1 cellular context compared by ENCODE assay signal in genomic region chr3:50616003-50616769, GRCh38.
TF ChIP-seq lines count a peak whose summit lies in the region.

No MANE protein-coding gene starts in this region.

TF ChIP-seq in HepG2, 621 proteins besides CTCF, POLR2A, EP300 and RAD21 (continued from another document and continues in another):
- TF ChIP-seq MAX (IDR thresholded peaks at IDR 0.05) (peak; percentile 4; the same call in 1 of the 2 replicates), ZBTB2 (CRISPR knock-in tag; IDR thresholded peaks at IDR 0.05; ENCODE audit: low read depth) (no peak), NFE2L2 (IDR thresholded peaks at IDR 0.05; ENCODE audit: low read length) (no peak), ZNF569 (CRISPR knock-in tag; IDR thresholded peaks at IDR 0.05; ENCODE audit: borderline replicate concordance) (no peak), PRDM10 (CRISPR knock-in tag; IDR thresholded peaks at IDR 0.05; ENCODE audit: low read depth) (no peak), PHF20 (CRISPR knock-in tag; IDR thresholded peaks at IDR 0.05) (0 out of 2 replicates have a peak, but pooled peaks have one; percentile 21), ZNF414 (CRISPR knock-in tag; IDR thresholded peaks at IDR 0.05) (no peak), SKIL (CRISPR knock-in tag; IDR thresholded peaks at IDR 0.05; ENCODE audit: borderline replicate concordance) (no peak), IRX3 (CRISPR knock-in tag; IDR thresholded peaks at IDR 0.05; ENCODE audit: borderline replicate concordance, low read depth) (no peak), ZBTB4 (CRISPR knock-in tag; IDR thresholded peaks at IDR 0.05; ENCODE audit: borderline replicate concordance) (no peak), RAD51 (IDR thresholded peaks at IDR 0.05; ENCODE audit: borderline replicate concordance) (no peak), TERF1 (CRISPR knock-in tag; IDR thresholded peaks at IDR 0.05) (no peak), CCDC6 (CRISPR knock-in tag; IDR thresholded peaks at IDR 0.05) (no peak; the same call in 1 of the 2 replicates), SIN3B (IDR thresholded peaks at IDR 0.05; ENCODE audit: low read length) (no peak), RNF219 (CRISPR knock-in tag; IDR thresholded peaks at IDR 0.05) (no peak), BCL3 (CRISPR knock-in tag; IDR thresholded peaks at IDR 0.05) (no peak), KMT2A (CRISPR knock-in tag; IDR thresholded peaks at IDR 0.05) (0 out of 2 replicates have a peak, but pooled peaks have one; percentile 32), ZNF629 (CRISPR knock-in tag; conservative IDR thresholded peaks at IDR 0.05) (no peak), HOMEZ (CRISPR knock-in tag; IDR thresholded peaks at IDR 0.05; ENCODE audit: low read depth) (no peak), SRSF1 (optimal IDR thresholded peaks at IDR 0.05; ENCODE audit: low read depth, low read length) (no peak), ZNF552 (CRISPR knock-in tag; IDR thresholded peaks at IDR 0.05; ENCODE audit: borderline replicate concordance) (no peak), SIN3A (IDR thresholded peaks at IDR 0.05; ENCODE audit: borderline replicate concordance, low read depth, low read length) (no peak), ZKSCAN8 (CRISPR knock-in tag; IDR thresholded peaks at IDR 0.05; ENCODE audit: borderline replicate concordance) (0 out of 2 replicates have a peak, but pooled peaks have one; percentile 18), ZMAT3 (CRISPR knock-in tag; conservative IDR thresholded peaks at IDR 0.05) (no peak), ZNF17 (CRISPR knock-in tag; IDR thresholded peaks at IDR 0.05) (no peak), ZNF574 (CRISPR knock-in tag; IDR thresholded peaks at IDR 0.05) (peak; percentile 42; the same call in 1 of the 2 replicates), ZNF782 (CRISPR knock-in tag; IDR thresholded peaks at IDR 0.05; ENCODE audit: borderline replicate concordance) (no peak), ZNF607 (CRISPR knock-in tag; IDR thresholded peaks at IDR 0.05; ENCODE audit: borderline replicate concordance) (no peak), ZZZ3 (CRISPR knock-in tag; IDR thresholded peaks at IDR 0.05; ENCODE audit: borderline replicate concordance) (no peak), CSRNP1 (CRISPR knock-in tag; IDR thresholded peaks at IDR 0.05) (no peak), ZNF562 (CRISPR knock-in tag; IDR thresholded peaks at IDR 0.05; ENCODE audit: borderline replicate concordance) (no peak)
